In the genomic region with DNA sequence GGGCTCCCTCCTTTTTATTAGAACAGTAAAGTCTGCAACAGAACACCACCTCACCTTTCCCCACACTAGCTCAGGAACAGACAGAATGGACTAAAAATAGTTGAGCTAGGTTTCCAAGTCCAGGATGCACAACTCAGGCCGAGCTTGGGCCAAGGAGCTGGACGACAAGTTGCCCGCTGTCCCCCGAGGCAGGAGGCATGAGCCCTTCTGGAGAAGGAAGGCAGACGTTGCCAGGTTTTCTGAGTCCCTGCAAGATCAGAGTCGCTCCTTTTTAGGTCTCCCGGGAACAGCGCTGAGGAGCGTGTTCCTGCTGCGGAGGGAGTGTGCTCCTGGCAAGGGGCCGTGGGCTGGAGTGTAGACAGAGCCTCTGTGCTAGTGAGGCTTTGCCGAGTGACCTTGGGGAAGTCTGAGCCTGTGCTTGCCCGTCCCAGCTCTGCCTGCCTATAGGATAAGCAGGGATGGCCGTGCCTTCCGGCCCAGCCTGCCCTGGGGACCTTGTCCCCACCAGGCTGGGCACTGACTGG, we compare ENCODE assay signal across 11 cellular contexts.
DNase-seq lines count a peak whose midpoint lies in the region; ATAC-seq and TF ChIP-seq lines count a peak whose summit lies in the region.
"Had no signal": no experiment of that assay in that cellular context is flagged by ENCODE, and none has a peak within 500 bp of the region (broad histone marks: within the 10 kb centered on the region; RNA-seq: fewer than 3 reads in every experiment).

No MANE protein-coding gene starts in this region.

- H3K27ac Mint-ChIP-seq in brain, result peak overlapping the region in 4 of 5 experiments; percentile 24 to 86 (median 66)
- no peak overlapping the region for H3K27ac Mint-ChIP-seq in activated CD4-positive, alpha-beta T cell treated with anti-CD3 and anti-CD28 coated beads, Interleukin-2, amount 10 ng/mL, durations not matched to agents 7 days and 5 days
- H3K27ac Mint-ChIP-seq: dendritic cell treated with granulocyte-macrophage colony-stimulating factor and Interleukin-4, amounts not matched to agents 40 ng/mL and 50 ng/mL, for 4 days; T-helper 2 cell treated with Interferon-gamma antibody and Interleukin-4, amounts not matched to agents 5 μg/mL and 100 μg/mL, for 36 hours had no signal

- H3K9me3 Mint-ChIP-seq in brain, result no peaks in the 10 kb centered on the region
- H3K9me3 Mint-ChIP-seq in activated CD4-positive, alpha-beta T cell treated with anti-CD3 and anti-CD28 coated beads, Interleukin-2, amount 10 ng/mL, durations not matched to agents 7 days and 5 days, result no peaks in the 10 kb centered on the region
- H3K9me3 Mint-ChIP-seq: dendritic cell treated with granulocyte-macrophage colony-stimulating factor and Interleukin-4, amounts not matched to agents 40 ng/mL and 50 ng/mL, for 4 days; T-helper 2 cell treated with Interferon-gamma antibody and Interleukin-4, amounts not matched to agents 5 μg/mL and 100 μg/mL, for 36 hours had no signal

- CTCF ChIA-PET in activated CD4-positive, alpha-beta T cell treated with anti-CD3 and anti-CD28 coated beads, Interleukin-2, amount 10 ng/mL, durations not matched to agents 7 days and 5 days (lab: Charles Lee), result no interaction called here

- peaks cover 18% of the 10 kb centered on the region for H3K36me3 Mint-ChIP-seq in brain
- H3K36me3 Mint-ChIP-seq in activated CD4-positive, alpha-beta T cell treated with anti-CD3 and anti-CD28 coated beads, Interleukin-2, amount 10 ng/mL, durations not matched to agents 7 days and 5 days (ENCODE audit: low read depth), result no peaks in the 10 kb centered on the region

- H3K27me3 Mint-ChIP-seq in brain, result no peaks in the 10 kb centered on the region
- H3K27me3 Mint-ChIP-seq in activated CD4-positive, alpha-beta T cell treated with anti-CD3 and anti-CD28 coated beads, Interleukin-2, amount 10 ng/mL, durations not matched to agents 7 days and 5 days, result no peaks in the 10 kb centered on the region

- TF ChIP-seq CTCF in brain (conservative IDR thresholded peaks at IDR 0.05), result no peak

- POLR2A ChIA-PET in activated CD4-positive, alpha-beta T cell treated with anti-CD3 and anti-CD28 coated beads, Interleukin-2, amount 10 ng/mL, durations not matched to agents 7 days and 5 days (lab: Charles Lee), result interaction anchor here (0.6 kb wide), 1 partner anchor 496 kb away, joined by 3 read pairs; no protein-coding TSS in a partner anchor

- no peak overlapping the region for H3K4me3 Mint-ChIP-seq in brain
- no peak overlapping the region for H3K4me3 Mint-ChIP-seq in activated CD4-positive, alpha-beta T cell treated with anti-CD3 and anti-CD28 coated beads, Interleukin-2, amount 10 ng/mL, durations not matched to agents 7 days and 5 days
- H3K4me3 Mint-ChIP-seq: dendritic cell treated with granulocyte-macrophage colony-stimulating factor and Interleukin-4, amounts not matched to agents 40 ng/mL and 50 ng/mL, for 4 days; T-helper 2 cell treated with Interferon-gamma antibody and Interleukin-4, amounts not matched to agents 5 μg/mL and 100 μg/mL, for 36 hours had no signal

- DNase-seq in DMS153 treated with DMSO at 0.1 percent for 48 hours (lab: John Stamatoyannopoulos, UW; ENCODE audit: unreplicated experiment) (peak; percentile 77), DMS153 (lab: John Stamatoyannopoulos, UW) (no peak), AML-193 (lab: John Stamatoyannopoulos, UW) (peak; percentile 77 to 99), medulla oblongata (ENCODE audit: extremely low spot score) (peak; percentile 46), hypothalamus (lab: John Stamatoyannopoulos, UW) (no peak)
- no peak for DNase-seq in activated CD4-positive, alpha-beta T cell treated with anti-CD3 and anti-CD28 coated beads, Interleukin-2, amount 10 ng/mL, durations not matched to agents 7 days and 5 days
- DNase-seq: activated CD8-positive, alpha-beta memory T cell treated with anti-CD3 and anti-CD28 coated beads, Interleukin-2, amount 50 U/mL, for 4 hours had no signal

- no peak for ATAC-seq in GM18498 (IDR thresholded peaks at IDR 0.05; ENCODE audit: unreplicated experiment)

- H3K4me1 Mint-ChIP-seq in brain, result no peaks in the 10 kb centered on the region
- peaks cover 7% of the 10 kb centered on the region for H3K4me1 Mint-ChIP-seq in activated CD4-positive, alpha-beta T cell treated with anti-CD3 and anti-CD28 coated beads, Interleukin-2, amount 10 ng/mL, durations not matched to agents 7 days and 5 days

Comparison
In these comparisons a context has a peak if more than half of its experiments do, and no peak if none do; other contexts are left out.
1. DNase-seq: peak in DMS153 treated with DMSO at 0.1 percent for 48 hours (single experiment), AML-193 (2 of 2) and medulla oblongata (single experiment); none in DMS153 (single experiment), hypothalamus (0 of 51) and activated CD4-positive, alpha-beta T cell treated with anti-CD3 and anti-CD28 coated beads, Interleukin-2, amount 10 ng/mL, durations not matched to agents 7 days and 5 days (single experiment).